22 cellular contexts compared by ENCODE assay signal in genomic region chr6:34517966-34518365, GRCh38. TPM values are rescaled to one million over a fixed set of nuclear protein-coding genes. Genes with fewer than 3 reads are reported as not detected.
DNase-seq lines count a peak whose midpoint lies in the region; ATAC-seq and TF ChIP-seq lines count a peak whose summit lies in the region.
"Had no signal": no experiment of that assay in that cellular context is flagged by ENCODE, and none has a peak within 500 bp of the region (broad histone marks: within the 10 kb centered on the region; RNA-seq: fewer than 3 reads in every experiment).

No MANE protein-coding gene starts in this region.

- no peaks in the 10 kb centered on the region for H3K36me3 ChIP-seq in RWPE2 (ENCODE audit: low read depth)
- no peaks in the 10 kb centered on the region for H3K36me3 ChIP-seq in lower lobe of right lung
- H3K36me3 ChIP-seq: BLaER1 treated with 17β-estradiol and CSF1 and Interleukin-3, amounts not matched to agents 10 nM and 100 nM; SJCRH30 had no signal

- H3K27me3 ChIP-seq in RWPE2 (ENCODE audit: insufficient read depth, poor library complexity, severe bottlenecking) (no peaks in the 10 kb centered on the region), lower lobe of right lung (ENCODE audit: low read depth) (peaks cover 30% of the 10 kb centered on the region)
- H3K27me3 ChIP-seq: BLaER1 treated with 17β-estradiol and CSF1 and Interleukin-3, amounts not matched to agents 10 nM and 100 nM had no signal

- no peaks in the 10 kb centered on the region for H3K9me3 Mint-ChIP-seq in stimulated activated naive B cell treated with anti-CD40 and anti-IgM and Interleukin-4, amounts not matched to agents 10 μg/mL and 1 μg/mL and 100 μg/mL, for 72 hours
- H3K9me3 Mint-ChIP-seq in stimulated activated effector memory CD8-positive, alpha-beta T cell treated with anti-CD3 and anti-CD28 coated beads, Interleukin-12 subunit alpha, Interleukin-12 subunit beta, amount 100 ng/mL, for 72 hours = no peaks in the 10 kb centered on the region
- H3K9me3 Mint-ChIP-seq: CD8-positive, alpha-beta memory T cell had no signal

- no peak for ATAC-seq in activated CD4-positive, CD25-positive, alpha-beta regulatory T cell treated with anti-CD3 and anti-CD28 coated beads, Interleukin-2, amount 50 U/mL, for 24 hours
- ATAC-seq in RWPE2 (ENCODE audit: low read depth) (no peak), lower lobe of right lung (no peak), GM19452 (IDR thresholded peaks at IDR 0.05; ENCODE audit: unreplicated experiment) (no peak), GM19467 (IDR thresholded peaks at IDR 0.05; ENCODE audit: unreplicated experiment) (no peak)
- ATAC-seq in stimulated activated naive B cell treated with anti-CD40 and anti-IgM and Interleukin-4, amounts not matched to agents 10 μg/mL and 1 μg/mL and 100 μg/mL, for 72 hours (replicated peaks) = no peak
- ATAC-seq in stimulated activated effector memory CD8-positive, alpha-beta T cell treated with anti-CD3 and anti-CD28 coated beads, Interleukin-12 subunit alpha, Interleukin-12 subunit beta, amount 100 ng/mL, for 72 hours = no peak
- ATAC-seq: Panc1 had no signal

- intact Hi-C loops in lower lobe of right lung (cut with DNase I) = no loop called here

- no peak overlapping the region for H3K27ac ChIP-seq in RWPE2 (ENCODE audit: poor library complexity, severe bottlenecking)
- no peak overlapping the region for H3K27ac ChIP-seq in lower lobe of right lung
- H3K27ac ChIP-seq: BLaER1 treated with 17β-estradiol and CSF1 and Interleukin-3, amounts not matched to agents 10 nM and 100 nM; KMS-11; SJCRH30 had no signal

- TF ChIP-seq CTCF in RWPE2 (IDR thresholded peaks at IDR 0.05; ENCODE audit: poor library complexity, severe bottlenecking) = no peak
- TF ChIP-seq CTCF in lower lobe of right lung (IDR thresholded peaks at IDR 0.05) = no peak

- peak; percentile 15 for DNase-seq in activated CD4-positive, CD25-positive, alpha-beta regulatory T cell treated with anti-CD3 and anti-CD28 coated beads, Interleukin-2, amount 50 U/mL, for 72 hours
- DNase-seq in RWPE2 (ENCODE audit: low spot score) (peak; percentile 44), lower lobe of right lung (peak; percentile 25)
- no peak for DNase-seq in stimulated activated naive B cell treated with anti-CD40 and anti-IgM and Interleukin-4, amounts not matched to agents 10 μg/mL and 1 μg/mL and 100 μg/mL, for 72 hours
- DNase-seq in stimulated activated effector memory CD8-positive, alpha-beta T cell treated with anti-CD3 and anti-CD28 coated beads, Interleukin-12 subunit alpha, Interleukin-12 subunit beta, amount 100 ng/mL, for 72 hours (ENCODE audit: low spot score in 2 of 2) = no peak
- DNase-seq: 8988T; Calu3; CD8-positive, alpha-beta memory T cell; DMS153; NCI-H1092 treated with DMSO at 0.1 percent for 48 hours; NCI-H1436 treated with DMSO at 0.1 percent for 48 hours; NCI-H1930; NCI-H226; NCI-H524 treated with DMSO at 0.1 percent for 48 hours; SJCRH30 had no signal

- H3K4me3 Mint-ChIP-seq in stimulated activated naive B cell treated with anti-CD40 and anti-IgM and Interleukin-4, amounts not matched to agents 10 μg/mL and 1 μg/mL and 100 μg/mL, for 72 hours = no peak overlapping the region
- no peak overlapping the region for H3K4me3 Mint-ChIP-seq in stimulated activated effector memory CD8-positive, alpha-beta T cell treated with anti-CD3 and anti-CD28 coated beads, Interleukin-12 subunit alpha, Interleukin-12 subunit beta, amount 100 ng/mL, for 72 hours
- H3K4me3 Mint-ChIP-seq: CD8-positive, alpha-beta memory T cell had no signal

- H3K36me3 Mint-ChIP-seq in stimulated activated naive B cell treated with anti-CD40 and anti-IgM and Interleukin-4, amounts not matched to agents 10 μg/mL and 1 μg/mL and 100 μg/mL, for 72 hours = no peaks in the 10 kb centered on the region
- no peaks in the 10 kb centered on the region for H3K36me3 Mint-ChIP-seq in stimulated activated effector memory CD8-positive, alpha-beta T cell treated with anti-CD3 and anti-CD28 coated beads, Interleukin-12 subunit alpha, Interleukin-12 subunit beta, amount 100 ng/mL, for 72 hours
- H3K36me3 Mint-ChIP-seq: CD8-positive, alpha-beta memory T cell had no signal

- H3K4me1 Mint-ChIP-seq in stimulated activated naive B cell treated with anti-CD40 and anti-IgM and Interleukin-4, amounts not matched to agents 10 μg/mL and 1 μg/mL and 100 μg/mL, for 72 hours = peaks cover 8 to 9% of the 10 kb centered on the region in 2 donors
- H3K4me1 Mint-ChIP-seq in stimulated activated effector memory CD8-positive, alpha-beta T cell treated with anti-CD3 and anti-CD28 coated beads, Interleukin-12 subunit alpha, Interleukin-12 subunit beta, amount 100 ng/mL, for 72 hours = peaks cover 2% of the 10 kb centered on the region

- H3K4me1 ChIP-seq in RWPE2 (ENCODE audit: insufficient read depth, poor library complexity, severe bottlenecking) (no peaks in the 10 kb centered on the region), lower lobe of right lung (no peaks in the 10 kb centered on the region)
- H3K4me1 ChIP-seq: SJCRH30 had no signal

- peaks cover 26 to 43% of the 10 kb centered on the region in 2 donors for H3K27me3 Mint-ChIP-seq in stimulated activated naive B cell treated with anti-CD40 and anti-IgM and Interleukin-4, amounts not matched to agents 10 μg/mL and 1 μg/mL and 100 μg/mL, for 72 hours

- H3K27ac Mint-ChIP-seq in stimulated activated naive B cell treated with anti-CD40 and anti-IgM and Interleukin-4, amounts not matched to agents 10 μg/mL and 1 μg/mL and 100 μg/mL, for 72 hours = peak overlapping the region; percentile 38
- H3K27ac Mint-ChIP-seq in stimulated activated effector memory CD8-positive, alpha-beta T cell treated with anti-CD3 and anti-CD28 coated beads, Interleukin-12 subunit alpha, Interleukin-12 subunit beta, amount 100 ng/mL, for 72 hours = no peak overlapping the region

- H3K4me3 ChIP-seq in RWPE2 (ENCODE audit: severe bottlenecking) = no peak overlapping the region
- H3K4me3 ChIP-seq in lower lobe of right lung = no peak overlapping the region
- H3K4me3 ChIP-seq: BLaER1 treated with 17β-estradiol and CSF1 and Interleukin-3, amounts not matched to agents 10 nM and 100 nM; SJCRH30 had no signal

- no peaks in the 10 kb centered on the region for H3K9me3 ChIP-seq in RWPE2 (ENCODE audit: severe bottlenecking)
- H3K9me3 ChIP-seq in lower lobe of right lung = no peaks in the 10 kb centered on the region
- H3K9me3 ChIP-seq: BLaER1 treated with 17β-estradiol and CSF1 and Interleukin-3, amounts not matched to agents 10 nM and 100 nM; SJCRH30 had no signal

RNA-seq across cellular contexts. Expression of gene SPDEF, which starts 38.2 kb away (rescaled TPM):
- total RNA-seq in lower lobe of right lung = 3.5 TPM
- total RNA-seq: CD8-positive, alpha-beta memory T cell; G401; SJCRH30 had no signal

RNA-seq across cellular contexts. Expression of gene PACSIN1, which starts 52.1 kb away (rescaled TPM):
- total RNA-seq in lower lobe of right lung = not detected
- total RNA-seq: G401, SJCRH30 had no signal

Comparison
In these comparisons a context has a peak if more than half of its experiments do, and no peak if none do; other contexts are left out.
1. DNase-seq: peak in activated CD4-positive, CD25-positive, alpha-beta regulatory T cell treated with anti-CD3 and anti-CD28 coated beads, Interleukin-2, amount 50 U/mL, for 72 hours (single experiment), RWPE2 (single experiment) and lower lobe of right lung (single experiment); none in stimulated activated naive B cell treated with anti-CD40 and anti-IgM and Interleukin-4, amounts not matched to agents 10 μg/mL and 1 μg/mL and 100 μg/mL, for 72 hours (single experiment) and stimulated activated effector memory CD8-positive, alpha-beta T cell treated with anti-CD3 and anti-CD28 coated beads, Interleukin-12 subunit alpha, Interleukin-12 subunit beta, amount 100 ng/mL, for 72 hours (0 of 2).